In genomic region chr11:104134760-104135159, GRCh38 we compare ENCODE assay signal across 14 cellular contexts. TPM values are rescaled to one million over a fixed set of nuclear protein-coding genes. Genes with fewer than 3 reads are reported as not detected.
A peak's percentile ranks its signal among the peaks of the same experiment; 100 is the strongest.
DNase-seq lines count a peak whose midpoint lies in the region; TF ChIP-seq lines count a peak whose summit lies in the region.
"Had no signal": no experiment of that assay in that cellular context is flagged by ENCODE, and none has a peak within 500 bp of the region (broad histone marks: within the 10 kb centered on the region; RNA-seq: fewer than 3 reads in every experiment).

No MANE protein-coding gene starts in this region.

- H3K27ac ChIP-seq in PC-9 (no peak overlapping the region), osteoblast (ENCODE audit: low read depth, low read length) (no peak overlapping the region)

- no peaks in the 10 kb centered on the region for H3F3A ChIP-seq in PC-9 (ENCODE audit: insufficient read depth, low read depth)

- DNase-seq in GM03348 (ENCODE audit: low spot score): peak; percentile 35
- peak; percentile 13 to 67 for DNase-seq in PC-9
- peak; percentile 51 for DNase-seq in dermis blood vessel endothelial cell
- peak; percentile 15 for DNase-seq in osteoblast (ENCODE audit: insufficient read length, low spot score, missing footprints)
- DNase-seq in T-helper 2 cell treated with Interferon-gamma antibody and Interleukin-4, amounts not matched to agents 5 μg/mL and 100 μg/mL, for 36 hours (ENCODE audit: low spot score): no peak
- no peak for DNase-seq in posterior vena cava (ENCODE audit: low spot score)
- DNase-seq in globus pallidus (ENCODE audit: low spot score): no peak
- no peak for DNase-seq in ecto neural progenitor cell (ENCODE audit: low spot score)
- DNase-seq: activated CD8-positive, alpha-beta T cell treated with anti-CD3 and anti-CD28 coated beads, Interleukin-2, amount 10 ng/mL, durations not matched to agents 7 days and 5 days; activated effector memory CD4-positive, alpha-beta T cell treated with Interleukin-2 at 50 U/mL for 16 hours; CD4-positive, alpha-beta memory T cell; hippocampal formation; NCI-H1417 treated with DMSO at 0.1 percent for 48 hours; nephron progenitor cell had no signal

- H3K4me3 ChIP-seq in PC-9 (no peak overlapping the region), osteoblast (ENCODE audit: insufficient read depth, low read length) (no peak overlapping the region)

- no peak overlapping the region for H3K27ac Mint-ChIP-seq in T-helper 2 cell treated with Interferon-gamma antibody and Interleukin-4, amounts not matched to agents 5 μg/mL and 100 μg/mL, for 36 hours
- H3K27ac Mint-ChIP-seq: activated CD8-positive, alpha-beta T cell treated with anti-CD3 and anti-CD28 coated beads, Interleukin-2, amount 10 ng/mL, durations not matched to agents 7 days and 5 days; nephron progenitor cell had no signal

- no TSS peak for BruUV-seq in PC-9 (replicated peaks; lab: Mats Ljungman, UMichigan)

- H3K4me2 ChIP-seq in PC-9: peak overlapping the region; percentile 17; the same call in 1 of the 2 replicates
- H3K4me2 ChIP-seq in osteoblast (ENCODE audit: insufficient read depth, low read length): peak overlapping the region; percentile 8

- no peaks in the 10 kb centered on the region for H3K9me3 Mint-ChIP-seq in T-helper 2 cell treated with Interferon-gamma antibody and Interleukin-4, amounts not matched to agents 5 μg/mL and 100 μg/mL, for 36 hours
- H3K9me3 Mint-ChIP-seq: nephron progenitor cell had no signal

- no peaks in the 10 kb centered on the region for H3K9me2 ChIP-seq in PC-9 (ENCODE audit: insufficient read depth)

- H3K4me3 Mint-ChIP-seq in T-helper 2 cell treated with Interferon-gamma antibody and Interleukin-4, amounts not matched to agents 5 μg/mL and 100 μg/mL, for 36 hours: no peak overlapping the region
- H3K4me3 Mint-ChIP-seq: activated CD8-positive, alpha-beta T cell treated with anti-CD3 and anti-CD28 coated beads, Interleukin-2, amount 10 ng/mL, durations not matched to agents 7 days and 5 days; CD4-positive, alpha-beta memory T cell; nephron progenitor cell had no signal

- H3K27me3 ChIP-seq in PC-9 (ENCODE audit: insufficient read depth, low read depth) (no peaks in the 10 kb centered on the region), osteoblast (ENCODE audit: insufficient read depth, low read length) (no peaks in the 10 kb centered on the region)

- H3K4me1 Mint-ChIP-seq in T-helper 2 cell treated with Interferon-gamma antibody and Interleukin-4, amounts not matched to agents 5 μg/mL and 100 μg/mL, for 36 hours (ENCODE audit: low read depth): no peaks in the 10 kb centered on the region
- H3K4me1 Mint-ChIP-seq: CD4-positive, alpha-beta memory T cell; nephron progenitor cell had no signal

- H3K79me2 ChIP-seq in PC-9 (ENCODE audit: low read depth): no peaks in the 10 kb centered on the region
- no peaks in the 10 kb centered on the region for H3K79me2 ChIP-seq in osteoblast (ENCODE audit: insufficient read depth, low read length)

- no peaks in the 10 kb centered on the region for H3K36me3 ChIP-seq in PC-9 (ENCODE audit: low read depth)
- H3K36me3 ChIP-seq in osteoblast (ENCODE audit: insufficient read depth, low read length): no peaks in the 10 kb centered on the region

- no peaks in the 10 kb centered on the region for H3K27me3 Mint-ChIP-seq in T-helper 2 cell treated with Interferon-gamma antibody and Interleukin-4, amounts not matched to agents 5 μg/mL and 100 μg/mL, for 36 hours (ENCODE audit: low read depth)

- TF ChIP-seq CTCF in PC-9 (conservative IDR thresholded peaks at IDR 0.05): no peak
- no peak for TF ChIP-seq CTCF in osteoblast (IDR thresholded peaks at IDR 0.05; ENCODE audit: extremely low read depth, low read depth, low read length)

- no peaks in the 10 kb centered on the region for H4K20me1 ChIP-seq in PC-9 (ENCODE audit: insufficient read depth)
- no peaks in the 10 kb centered on the region for H4K20me1 ChIP-seq in osteoblast (ENCODE audit: insufficient read depth, low read length)

- intact Hi-C loops in PC-9 (cut with micrococcal nuclease; ENCODE audit: unreplicated experiment): no loop called here
- intact Hi-C loops in posterior vena cava (cut with DNase I): no loop called here

- POLR2A ChIA-PET in PC-9 (lab: Charles Lee; ENCODE audit: unreplicated experiment): no interaction called here

- peak overlapping the region; percentile 64; the same call in 1 of the 2 replicates for H2AFZ ChIP-seq in PC-9
- H2AFZ ChIP-seq in osteoblast (ENCODE audit: low read length): no peak overlapping the region

- no peaks in the 10 kb centered on the region for H3K36me3 Mint-ChIP-seq in T-helper 2 cell treated with Interferon-gamma antibody and Interleukin-4, amounts not matched to agents 5 μg/mL and 100 μg/mL, for 36 hours (ENCODE audit: low read depth)
- H3K36me3 Mint-ChIP-seq: CD4-positive, alpha-beta memory T cell had no signal

- H3K9me3 ChIP-seq in PC-9 (ENCODE audit: insufficient read depth, low read depth) (peaks cover 10% of the 10 kb centered on the region; the same call in 1 of the 2 replicates), osteoblast (ENCODE audit: low read depth, low read length) (no peaks in the 10 kb centered on the region)

- CTCF ChIA-PET in PC-9 (lab: Charles Lee): interaction anchor here (0.6 kb wide), 1 partner anchor 211 kb away, joined by 3 read pairs; no protein-coding TSS in a partner anchor

- H3K4me1 ChIP-seq in PC-9 (replicated peaks; ENCODE audit: insufficient read depth) (peaks cover 12% of the 10 kb centered on the region), osteoblast (ENCODE audit: insufficient read depth, low read length) (no peaks in the 10 kb centered on the region)

RNA-seq across cellular contexts. Expression of gene PDGFD, which starts 29.2 kb away (rescaled TPM):
- total RNA-seq in PC-9 (2021) (6.1 and 6.9 TPM in 2 replicates), dermis blood vessel endothelial cell (22.1 and 34.9 TPM in 2 replicates), osteoblast (4.7 and 15.6 TPM in 2 replicates), posterior vena cava (10 to 100 TPM; 24.3 to 62.0 TPM)
- total RNA-seq: CD4-positive, alpha-beta memory T cell had no signal

Comparison
In these comparisons a context has a peak if more than half of its experiments do, and no peak if none do; other contexts are left out.
1. DNase-seq: peak in GM03348 (single experiment), PC-9 (2 of 2), dermis blood vessel endothelial cell (single experiment) and osteoblast (single experiment); none in T-helper 2 cell treated with Interferon-gamma antibody and Interleukin-4, amounts not matched to agents 5 μg/mL and 100 μg/mL, for 36 hours (single experiment), posterior vena cava (single experiment), globus pallidus (single experiment) and ecto neural progenitor cell (single experiment).